Comparison of ENCODE assay signal across 8 cellular contexts in genomic region chr2:189673661-189674373, GRCh38. TPM values are rescaled to one million over a fixed set of nuclear protein-coding genes. Genes with fewer than 3 reads are reported as not detected.
DNase-seq lines count a peak whose midpoint lies in the region; ATAC-seq and TF ChIP-seq lines count a peak whose summit lies in the region.

No MANE protein-coding gene starts in this region.

- H3K9me2 ChIP-seq in hepatocyte (replicated peaks; ENCODE audit: insufficient read depth) = no peaks in the 10 kb centered on the region

- no peaks in the 10 kb centered on the region for H3K36me3 ChIP-seq in hepatocyte (replicated peaks; ENCODE audit: insufficient read depth, low read depth)

- H3K27me3 ChIP-seq in hepatocyte = no peaks in the 10 kb centered on the region

- H3K27ac ChIP-seq in hepatocyte = peak overlapping the region; percentile 98

- no peak for TF ChIP-seq CTCF in hepatocyte (IDR thresholded peaks at IDR 0.05; ENCODE audit: poor library complexity)
- TF ChIP-seq CTCF in GM10248 (IDR thresholded peaks at IDR 0.05; ENCODE audit: control extremely low read depth, extremely low read depth, low read depth, missing control alignments) = no peak

- H3K27me3 Mint-ChIP-seq in activated naive CD4-positive, alpha-beta T cell treated with anti-CD3 and anti-CD28 coated beads, Interleukin-2, amount 50 U/mL, for 24 hours = no peaks in the 10 kb centered on the region
- H3K27me3 Mint-ChIP-seq in activated T-helper 2 cell treated with anti-CD3 and anti-CD28 coated beads, Interferon-gamma antibody, Interleukin-2, Interleukin-4, amounts not matched to agents 10 μg/mL and 5 μg/mL and 100 μg/mL, durations not matched to agents 14 hours and 24 hours and 36 hours (ENCODE audit: low read depth) = no peaks in the 10 kb centered on the region

- intact Hi-C loops in activated T-helper 2 cell treated with anti-CD3 and anti-CD28 coated beads, Interferon-gamma antibody, Interleukin-2, Interleukin-4, amounts not matched to agents 10 μg/mL and 5 μg/mL and 100 μg/mL, durations not matched to agents 14 hours and 24 hours and 36 hours (cut with micrococcal nuclease) = loop anchor here (1.0 to 10.0 kb wide), 4 partner anchors 13 to 861 kb away; partner anchors contain the start of genes ASNSD1, NEMP2 and OSGEPL1

- CTCF ChIA-PET in HEK293T (lab: Yijun Ruan, JAX) = no interaction called here
- CTCF ChIA-PET in GM10248 (lab: Yijun Ruan, JAX) = interaction anchor here (0.7 to 9.5 kb wide), 8 partner anchors 11 to 397 kb away, joined by 3 to 129 read pairs (median 6); partner anchors contain the start of gene ASNSD1

- peak overlapping the region; percentile 86 for H3K4me3 ChIP-seq in hepatocyte

- no peak for DNase-seq in activated naive CD4-positive, alpha-beta T cell (lab: John Stamatoyannopoulos, UW)
- DNase-seq in activated T-helper 2 cell treated with anti-CD3 and anti-CD28 coated beads, Interferon-gamma antibody, Interleukin-2, Interleukin-4, amounts not matched to agents 10 μg/mL and 5 μg/mL and 100 μg/mL, durations not matched to agents 14 hours and 24 hours and 36 hours (ENCODE audit: low spot score) = no peak
- DNase-seq in hepatocyte (ENCODE audit: low spot score) = no peak
- DNase-seq in stimulated activated naive CD8-positive, alpha-beta T cell treated with anti-CD3 and anti-CD28 coated beads, Interleukin-15, Interleukin-2, amounts not matched to agents 100 U/mL and 50 U/mL, for 24 hours = no peak
- DNase-seq in NCI-H1436 (lab: John Stamatoyannopoulos, UW) = no peak
- DNase-seq in HEK293T (ENCODE audit: extremely low spot score) = no peak
- no peak for DNase-seq in GM10248 (ENCODE audit: extremely low spot score)

- ATAC-seq in stimulated activated naive CD8-positive, alpha-beta T cell treated with anti-CD3 and anti-CD28 coated beads, Interleukin-15, Interleukin-2, amounts not matched to agents 100 U/mL and 50 U/mL, for 24 hours = peak; percentile 41

- peak overlapping the region; percentile 94 for H3K4me2 ChIP-seq in hepatocyte

- H3K36me3 Mint-ChIP-seq in activated naive CD4-positive, alpha-beta T cell treated with anti-CD3 and anti-CD28 coated beads, Interleukin-2, amount 50 U/mL, for 24 hours = peaks cover 30% of the 10 kb centered on the region
- peaks cover 61% of the 10 kb centered on the region for H3K36me3 Mint-ChIP-seq in activated T-helper 2 cell treated with anti-CD3 and anti-CD28 coated beads, Interferon-gamma antibody, Interleukin-2, Interleukin-4, amounts not matched to agents 10 μg/mL and 5 μg/mL and 100 μg/mL, durations not matched to agents 14 hours and 24 hours and 36 hours (ENCODE audit: low read depth)

- 50% methylated on average over 12 of the region's 12 CpGs for WGBS in hepatocyte (ENCODE audit: low lambda C conversion rate, missing lambda C conversion rate)

- POLR2A ChIA-PET in HEK293T (lab: Yijun Ruan, JAX) = no interaction called here
- POLR2A ChIA-PET in GM10248 (lab: Yijun Ruan, JAX) = no interaction called here

- H3K4me3 Mint-ChIP-seq in activated naive CD4-positive, alpha-beta T cell treated with anti-CD3 and anti-CD28 coated beads, Interleukin-2, amount 50 U/mL, for 24 hours = peak overlapping the region; percentile 78
- peak overlapping the region; percentile 57 for H3K4me3 Mint-ChIP-seq in activated T-helper 2 cell treated with anti-CD3 and anti-CD28 coated beads, Interferon-gamma antibody, Interleukin-2, Interleukin-4, amounts not matched to agents 10 μg/mL and 5 μg/mL and 100 μg/mL, durations not matched to agents 14 hours and 24 hours and 36 hours (ENCODE audit: low read depth)

- H3K4me1 Mint-ChIP-seq in activated naive CD4-positive, alpha-beta T cell treated with anti-CD3 and anti-CD28 coated beads, Interleukin-2, amount 50 U/mL, for 24 hours = peaks cover 45% of the 10 kb centered on the region
- peaks cover 24% of the 10 kb centered on the region for H3K4me1 Mint-ChIP-seq in activated T-helper 2 cell treated with anti-CD3 and anti-CD28 coated beads, Interferon-gamma antibody, Interleukin-2, Interleukin-4, amounts not matched to agents 10 μg/mL and 5 μg/mL and 100 μg/mL, durations not matched to agents 14 hours and 24 hours and 36 hours (ENCODE audit: low read depth)

- peak overlapping the region; percentile 60 for H3K27ac Mint-ChIP-seq in activated naive CD4-positive, alpha-beta T cell treated with anti-CD3 and anti-CD28 coated beads, Interleukin-2, amount 50 U/mL, for 24 hours
- H3K27ac Mint-ChIP-seq in activated T-helper 2 cell treated with anti-CD3 and anti-CD28 coated beads, Interferon-gamma antibody, Interleukin-2, Interleukin-4, amounts not matched to agents 10 μg/mL and 5 μg/mL and 100 μg/mL, durations not matched to agents 14 hours and 24 hours and 36 hours = peak overlapping the region; percentile 59

- peaks cover 5% of the 10 kb centered on the region for H3K4me1 ChIP-seq in hepatocyte (ENCODE audit: insufficient read depth)

- peaks cover 6% of the 10 kb centered on the region for H4K20me1 ChIP-seq in hepatocyte (ENCODE audit: insufficient read depth, poor library complexity, severe bottlenecking)

- peak overlapping the region; percentile 99 for H2AFZ ChIP-seq in hepatocyte

- no peaks in the 10 kb centered on the region for H3K9me3 Mint-ChIP-seq in activated naive CD4-positive, alpha-beta T cell treated with anti-CD3 and anti-CD28 coated beads, Interleukin-2, amount 50 U/mL, for 24 hours
- peaks cover 15% of the 10 kb centered on the region for H3K9me3 Mint-ChIP-seq in activated T-helper 2 cell treated with anti-CD3 and anti-CD28 coated beads, Interferon-gamma antibody, Interleukin-2, Interleukin-4, amounts not matched to agents 10 μg/mL and 5 μg/mL and 100 μg/mL, durations not matched to agents 14 hours and 24 hours and 36 hours

- H3K9me3 ChIP-seq in hepatocyte (ENCODE audit: low read depth) = no peaks in the 10 kb centered on the region

- peaks cover 15% of the 10 kb centered on the region for H3K79me2 ChIP-seq in hepatocyte

TF ChIP-seq in HEK293T, 16 proteins besides CTCF, POLR2A, EP300 and RAD21:
- no peak for TF ChIP-seq TARDBP (IDR thresholded peaks at IDR 0.05)
- no peak for TF ChIP-seq L3MBTL2 (conservative IDR thresholded peaks at IDR 0.05)
- no peak for TF ChIP-seq ARNT (IDR thresholded peaks at IDR 0.05)
- no peak for TF ChIP-seq NFRKB (IDR thresholded peaks at IDR 0.05)
- TF ChIP-seq BHLHE40 (IDR thresholded peaks at IDR 0.05; ENCODE audit: borderline replicate concordance) = no peak
- TF ChIP-seq ELF4 (IDR thresholded peaks at IDR 0.05) = no peak
- no peak for TF ChIP-seq HDGF (IDR thresholded peaks at IDR 0.05; ENCODE audit: borderline replicate concordance)

RNA-seq across cellular contexts. Expression of gene ANKAR, which starts 0.7 kb away (rescaled TPM):
- 4.0 and 4.1 TPM in 2 replicates for total RNA-seq in activated T-helper 2 cell treated with anti-CD3 and anti-CD28 coated beads, Interferon-gamma antibody, Interleukin-2, Interleukin-4, amounts not matched to agents 10 μg/mL and 5 μg/mL and 100 μg/mL, durations not matched to agents 14 hours and 24 hours and 36 hours
- 3.1 and 4.0 TPM in 2 replicates for total RNA-seq in hepatocyte
- 4.6 and 5.3 TPM in 2 replicates for polyA plus RNA-seq in hepatocyte

RNA-seq across cellular contexts. Expression of gene ASNSD1, which starts 12.6 kb away (rescaled TPM):
- 52.0 and 52.7 TPM in 2 replicates for total RNA-seq in activated T-helper 2 cell treated with anti-CD3 and anti-CD28 coated beads, Interferon-gamma antibody, Interleukin-2, Interleukin-4, amounts not matched to agents 10 μg/mL and 5 μg/mL and 100 μg/mL, durations not matched to agents 14 hours and 24 hours and 36 hours
- 64.7 and 66.9 TPM in 2 replicates for total RNA-seq in hepatocyte
- polyA plus RNA-seq in hepatocyte = 38.4 and 41.0 TPM in 2 replicates
